Comparison of ENCODE assay signal across 8 cellular contexts in the genomic region with DNA sequence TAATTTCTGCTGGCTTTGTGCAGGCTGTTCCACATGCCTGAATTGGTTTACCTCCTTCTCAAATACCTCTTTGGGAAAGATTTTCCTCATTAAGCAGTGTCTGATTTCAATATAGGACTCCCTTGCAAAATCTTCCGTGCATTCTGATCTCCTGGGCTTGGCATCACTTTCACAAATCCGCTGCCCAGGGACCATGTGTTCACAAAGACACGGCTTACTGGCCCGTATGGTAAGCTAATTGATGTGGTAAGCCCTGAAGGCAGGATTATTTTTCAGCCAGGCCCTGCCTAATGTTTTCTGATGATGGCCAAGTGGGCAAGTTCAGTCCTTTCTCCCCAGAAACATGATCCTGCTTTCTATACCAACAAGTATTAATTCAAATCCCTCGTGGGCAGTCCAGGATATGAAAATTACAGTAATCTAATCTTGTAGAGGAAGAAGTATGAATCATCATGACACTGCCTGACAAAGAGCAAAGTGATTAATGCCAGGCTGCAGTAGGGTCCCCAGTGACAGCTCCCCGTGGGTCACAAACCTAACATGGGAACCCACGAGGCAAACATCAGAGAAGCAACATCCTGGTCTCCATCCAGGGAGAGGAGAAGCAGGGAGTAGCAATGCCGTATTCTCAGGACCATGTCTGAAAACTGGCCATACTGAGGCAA. TPM values are rescaled to one million over a fixed set of nuclear protein-coding genes. Genes with fewer than 3 reads are reported as not detected.
A peak's percentile ranks its signal among the peaks of the same experiment; 100 is the strongest.
DNase-seq lines count a peak whose midpoint lies in the region; ATAC-seq lines count a peak whose summit lies in the region.

No MANE protein-coding gene starts in this region.

- peaks cover 7% of the 10 kb centered on the region for H3K4me1 ChIP-seq in HAP-1

- H3K36me3 ChIP-seq in HAP-1 (replicated peaks) = no peaks in the 10 kb centered on the region

- DNase-seq in HAP-1 (ENCODE audit: low spot score in 2 of 2) (peak; percentile 40 to 69), NCI-H82 treated with DMSO at 0.1 percent for 48 hours (lab: John Stamatoyannopoulos, UW; ENCODE audit: unreplicated experiment) (peak; percentile 97), dermis blood vessel endothelial cell (peak; percentile 50), renal cortical epithelial cell (ENCODE audit: low read depth) (peak; percentile 21), inferior parietal cortex (ENCODE audit: extremely low spot score) (no peak), globus pallidus (ENCODE audit: low spot score) (no peak), superior temporal gyrus (ENCODE audit: extremely low spot score) (no peak)

- no peaks in the 10 kb centered on the region for H3K27me3 ChIP-seq in HAP-1 (ENCODE audit: low read depth)

- ATAC-seq in GM18861 (IDR thresholded peaks at IDR 0.05; ENCODE audit: unreplicated experiment) = no peak

- no peaks in the 10 kb centered on the region for H3K9me3 ChIP-seq in HAP-1

- no peak overlapping the region for H3K4me3 ChIP-seq in HAP-1

- in situ Hi-C loops in HAP-1 (cut with MboI; ENCODE audit: low sequenced_read_pairs) = no loop called here

RNA-seq across cellular contexts. Expression of gene SVIL, which starts 11.6 kb away (rescaled TPM):
- total RNA-seq in dermis blood vessel endothelial cell (80.8 and 98.9 TPM in 2 replicates), renal cortical epithelial cell (61.0 and 202 TPM in 2 replicates)

Comparison
In these comparisons a context has a peak if more than half of its experiments do, and no peak if none do; other contexts are left out.
1. DNase-seq: peak in HAP-1 (2 of 2), NCI-H82 treated with DMSO at 0.1 percent for 48 hours (single experiment), dermis blood vessel endothelial cell (single experiment) and renal cortical epithelial cell (single experiment); none in inferior parietal cortex (single experiment), globus pallidus (single experiment) and superior temporal gyrus (single experiment).